ENCODE assay signal across 12 cellular contexts in genomic region chr5:65861830-65862241, GRCh38.
DNase-seq lines count a peak whose midpoint lies in the region; ATAC-seq, FAIRE-seq and TF ChIP-seq lines count a peak whose summit lies in the region.
"Had no signal": no experiment of that assay in that cellular context is flagged by ENCODE, and none has a peak within 500 bp of the region (broad histone marks: within the 10 kb centered on the region; RNA-seq: fewer than 3 reads in every experiment).

No MANE protein-coding gene starts in this region.

- H3K36me3 ChIP-seq in HEK293 (ENCODE audit: control insufficient read depth in 2 of 2, insufficient read depth in 1 of 2, low read length in 2 of 2) (no peaks in the 10 kb centered on the region), spleen (no peaks in the 10 kb centered on the region)
- H3K36me3 ChIP-seq: stomach had no signal

- peak; percentile 92 for ATAC-seq in foreskin keratinocyte

- H3K4me1 ChIP-seq in HEK293 (ENCODE audit: control insufficient read depth, insufficient read depth, low read length): peaks cover 1% of the 10 kb centered on the region; the same call in 1 of the 2 replicates
- peaks cover 14% of the 10 kb centered on the region for H3K4me1 ChIP-seq in foreskin keratinocyte
- peaks cover 0 to 3% (median 0%) of the 10 kb centered on the region in 6 donors for H3K4me1 ChIP-seq in spleen
- H3K4me1 ChIP-seq: stomach had no signal

- CTCF ChIA-PET in HEK293 (lab: Yijun Ruan, JAX): no interaction called here

- FAIRE-seq in urothelium cell line (lab: Jason Lieb, UNC) (no peak), GM12892 (lab: Jason Lieb, UNC) (no peak)

- DNase-seq in SW 1271 (lab: John Stamatoyannopoulos, UW) (peak; percentile 83 to 88), foreskin keratinocyte (peak; percentile 93 to 98), urothelium cell line (ENCODE audit: low spot score) (peak; percentile 69), GM12892 (ENCODE audit: insufficient read length) (no peak), spleen (no peak), activated T-cell treated with anti-CD3 and anti-CD28 coated beads for 4 hours (no peak)
- DNase-seq: activated CD4-positive, alpha-beta T cell treated with anti-CD3 and anti-CD28 coated beads, Interleukin-2, amount 10 ng/mL, durations not matched to agents 7 days and 5 days; activated naive CD4-positive, alpha-beta T cell treated with Interleukin-2 at 50 U/mL for 16 hours; NCI-H146; stimulated activated CD4-positive, alpha-beta T cell treated with anti-CD3 and anti-CD28 coated beads, Interleukin-1b, Interleukin-23, amount 100 ng/mL, for 48 hours; stomach had no signal

- no peak overlapping the region for H3K27ac ChIP-seq in HEK293 (ENCODE audit: extremely low read depth, low read depth, low read length)
- H3K27ac ChIP-seq in foreskin keratinocyte: no peak overlapping the region
- no peak overlapping the region for H3K27ac ChIP-seq in spleen
- H3K27ac ChIP-seq: stomach had no signal

- POLR2A ChIA-PET in HEK293 (lab: Yijun Ruan, JAX): interaction anchor here (1.2 to 1.3 kb wide), 2 partner anchors 63 to 64 kb away, joined by 4 to 5 read pairs; partner anchors contain the start of gene ERBIN

- H3K4me3 ChIP-seq in HEK293 (ENCODE audit: low read depth, low read length) (no peak overlapping the region), spleen (no peak overlapping the region)
- H3K4me3 ChIP-seq: stomach had no signal

- intact Hi-C loops in spleen (cut with DNase I; ENCODE audit: low total_unique reads): no loop called here

- TF ChIP-seq CTCF in HEK293 (tag by site-specific recombination; IDR thresholded peaks at IDR 0.05): no peak
- no peak for TF ChIP-seq CTCF in foreskin keratinocyte (conservative IDR thresholded peaks at IDR 0.05)
- TF ChIP-seq CTCF in spleen (IDR thresholded peaks at IDR 0.05 in 8 of 11, conservative IDR thresholded peaks at IDR 0.05 in 3 of 11): no peak

- H3K9me3 ChIP-seq in HEK293 (ENCODE audit: control insufficient read depth, insufficient read depth, low read depth, low read length) (no peaks in the 10 kb centered on the region), spleen (no peaks in the 10 kb centered on the region)
- H3K9me3 ChIP-seq: stomach had no signal

- TF ChIP-seq POLR2A in GM12892 (IDR thresholded peaks at IDR 0.05; ENCODE audit: low read depth, low read length) (no peak), spleen (IDR thresholded peaks at IDR 0.05) (no peak)

- WGBS in spleen, 5 donors: 84 to 90% (median 86%) methylated on average over 3 of the region's 3 CpGs

- H3K27me3 ChIP-seq in foreskin keratinocyte (no peaks in the 10 kb centered on the region), spleen (replicated peaks in 1 of 7) (no peaks in the 10 kb centered on the region)
- H3K27me3 ChIP-seq: stomach had no signal

TF ChIP-seq in HEK293, 187 proteins besides CTCF, POLR2A, EP300 and RAD21:
- TF ChIP-seq ZNF664 (tag by site-specific recombination; IDR thresholded peaks at IDR 0.05) (no peak), WT1 (tag by site-specific recombination; IDR thresholded peaks at IDR 0.05) (peak; percentile 21; the same call in 1 of the 2 replicates)

Comparison
In these comparisons a context has a peak if more than half of its experiments do, and no peak if none do; other contexts are left out.
1. DNase-seq: peak in SW 1271 (2 of 2), foreskin keratinocyte (2 of 2) and urothelium cell line (single experiment); none in GM12892 (single experiment), spleen (single experiment) and activated T-cell treated with anti-CD3 and anti-CD28 coated beads for 4 hours (single experiment).